ENCODE assay signal across 2 cellular contexts in the genomic region with DNA sequence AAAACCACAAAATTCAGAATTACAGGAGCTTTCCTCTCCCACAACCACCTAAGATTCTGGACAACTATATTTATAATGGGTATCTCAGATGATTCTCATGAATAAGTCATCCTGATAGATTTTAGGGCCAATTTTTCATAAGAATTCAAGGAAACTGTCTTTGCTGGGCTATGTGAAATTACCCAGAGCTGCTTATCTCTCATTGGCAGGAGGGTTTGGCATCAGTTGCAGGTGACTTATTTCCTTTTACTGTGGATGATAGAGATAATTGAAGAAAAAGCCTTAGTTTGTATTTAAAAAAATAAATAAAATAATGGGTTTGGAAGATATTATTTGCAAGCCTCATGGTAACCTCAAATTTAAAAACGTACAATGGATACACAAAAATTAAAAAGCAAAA.
TF ChIP-seq lines count a peak whose summit lies in the region.

No MANE protein-coding gene starts in this region.

TF ChIP-seq in K562, 482 proteins besides CTCF, POLR2A, EP300 and RAD21 (continued from another document):
- TF ChIP-seq CHAMP1 (IDR thresholded peaks at IDR 0.05), result no peak
- TF ChIP-seq ATF2 (CRISPR knock-in tag; IDR thresholded peaks at IDR 0.05), result no peak
- TF ChIP-seq CBFA2T3 (IDR thresholded peaks at IDR 0.05), result peak; percentile 63; the same call in 1 of the 2 replicates
- peak; percentile 24; the same call in 1 of the 2 replicates for TF ChIP-seq TAL1 (IDR thresholded peaks at IDR 0.05)
- TF ChIP-seq ARID1B (IDR thresholded peaks at IDR 0.05), result 0 out of 2 replicates have a peak, but pooled peaks have one; percentile 30
- no peak for TF ChIP-seq KLF10 (CRISPR knock-in tag; IDR thresholded peaks at IDR 0.05)
- TF ChIP-seq YBX1 (IDR thresholded peaks at IDR 0.05), result no peak
- TF ChIP-seq CCAR2 (IDR thresholded peaks at IDR 0.05; ENCODE audit: low read depth, low read length), result no peak
- peak; percentile 36; the same call in 1 of the 2 replicates for TF ChIP-seq TEAD4 (IDR thresholded peaks at IDR 0.05; ENCODE audit: low read length)
- no peak for TF ChIP-seq TEAD4 (CRISPR knock-in tag; IDR thresholded peaks at IDR 0.05; ENCODE audit: borderline replicate concordance)
- no peak for TF ChIP-seq RHOXF2B (CRISPR knock-in tag; conservative IDR thresholded peaks at IDR 0.05)
- peak; percentile 14; the same call in 1 of the 2 replicates for TF ChIP-seq BHLHE40 (IDR thresholded peaks at IDR 0.05; ENCODE audit: low read length)

TF ChIP-seq in SK-N-SH treated with all-trans-retinoic acid at 6 μM for 48 hours, 23 proteins besides CTCF, POLR2A, EP300 and RAD21 (continued from another document):
- TF ChIP-seq, protein P1, sequence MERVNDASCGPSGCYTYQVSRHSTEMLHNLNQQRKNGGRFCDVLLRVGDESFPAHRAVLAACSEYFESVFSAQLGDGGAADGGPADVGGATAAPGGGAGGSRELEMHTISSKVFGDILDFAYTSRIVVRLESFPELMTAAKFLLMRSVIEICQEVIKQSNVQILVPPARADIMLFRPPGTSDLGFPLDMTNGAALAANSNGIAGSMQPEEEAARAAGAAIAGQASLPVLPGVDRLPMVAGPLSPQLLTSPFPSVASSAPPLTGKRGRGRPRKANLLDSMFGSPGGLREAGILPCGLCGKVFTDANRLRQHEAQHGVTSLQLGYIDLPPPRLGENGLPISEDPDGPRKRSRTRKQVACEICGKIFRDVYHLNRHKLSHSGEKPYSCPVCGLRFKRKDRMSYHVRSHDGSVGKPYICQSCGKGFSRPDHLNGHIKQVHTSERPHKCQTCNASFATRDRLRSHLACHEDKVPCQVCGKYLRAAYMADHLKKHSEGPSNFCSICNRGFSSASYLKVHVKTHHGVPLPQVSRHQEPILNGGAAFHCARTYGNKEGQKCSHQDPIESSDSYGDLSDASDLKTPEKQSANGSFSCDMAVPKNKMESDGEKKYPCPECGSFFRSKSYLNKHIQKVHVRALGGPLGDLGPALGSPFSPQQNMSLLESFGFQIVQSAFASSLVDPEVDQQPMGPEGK (CRISPR knock-in tag; IDR thresholded peaks at IDR 0.05; ENCODE audit: borderline replicate concordance), result no peak
- TF ChIP-seq ARNTL (CRISPR knock-in tag; IDR thresholded peaks at IDR 0.05; ENCODE audit: borderline replicate concordance, low read depth) (no peak), CSDC2 (CRISPR knock-in tag; IDR thresholded peaks at IDR 0.05) (no peak)
